Comparison of ENCODE assay signal across 8 cellular contexts in the genomic region with DNA sequence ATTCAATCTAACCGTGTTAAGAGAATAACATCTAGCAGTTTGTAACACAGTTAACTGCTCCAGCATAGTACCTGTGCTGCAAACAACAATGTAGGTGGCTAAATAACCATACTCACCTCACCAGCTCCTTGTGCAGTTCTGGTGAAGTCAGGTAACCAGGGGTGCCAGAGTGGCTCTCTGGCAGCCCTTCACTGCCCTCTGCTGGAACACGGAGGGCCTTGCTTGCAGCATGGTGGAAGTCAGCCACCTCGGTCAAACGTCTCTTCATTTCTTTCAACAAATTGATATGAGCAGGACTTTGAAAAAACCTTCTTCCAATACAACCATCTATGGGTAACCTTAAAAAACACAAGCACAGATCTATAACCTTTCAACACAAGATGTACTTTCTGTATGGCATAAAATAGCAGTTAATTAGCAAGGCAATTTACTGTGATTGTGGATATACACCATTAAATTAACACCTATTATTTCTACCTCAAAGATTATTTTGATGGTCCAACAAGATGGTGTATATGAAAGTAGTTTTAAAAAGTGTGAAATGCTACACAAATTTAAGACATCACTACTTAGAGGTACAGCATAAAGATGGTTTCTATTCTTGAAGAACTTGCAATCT. TPM values are rescaled to one million over a fixed set of nuclear protein-coding genes. Genes with fewer than 3 reads are reported as not detected.
DNase-seq lines count a peak whose midpoint lies in the region; ATAC-seq and TF ChIP-seq lines count a peak whose summit lies in the region.

No MANE protein-coding gene starts in this region.

- H3K9me3 ChIP-seq in colonic mucosa (no peaks in the 10 kb centered on the region), mucosa of descending colon (no peaks in the 10 kb centered on the region)

- H3K36me3 ChIP-seq in colonic mucosa (peaks cover 5% of the 10 kb centered on the region), mucosa of descending colon (ENCODE audit: low read depth) (peaks cover 7% of the 10 kb centered on the region)

- DNase-seq in DMS53 treated with DMSO at 0.1 percent for 48 hours (lab: John Stamatoyannopoulos, UW; ENCODE audit: unreplicated experiment) (peak; percentile 31), H4 (ENCODE audit: low spot score) (peak; percentile 56), NCI-H1930 (lab: John Stamatoyannopoulos, UW) (peak; percentile 14 to 22), colonic mucosa (peak; percentile 35), mucosa of descending colon (peak; percentile 54 to 63 (median 57)), foreskin melanocyte (no peak)
- peak; percentile 81 for DNase-seq in activated CD4-positive, alpha-beta T cell treated with anti-CD3 and anti-CD28 coated beads for 36 hours
- peak; percentile 7 to 23 for DNase-seq in stimulated activated CD8-positive, alpha-beta memory T cell treated with anti-CD3 and anti-CD28 coated beads, Interleukin-7, amount 100 ng/mL, for 1 hour (ENCODE audit: low read depth in 2 of 2)

- no peaks in the 10 kb centered on the region for H3K27me3 Mint-ChIP-seq in activated CD4-positive, alpha-beta T cell treated with anti-CD3 and anti-CD28 coated beads for 36 hours

- no peak overlapping the region for H3K9ac ChIP-seq in colonic mucosa (ENCODE audit: low read depth in 2 of 2, low read length in 2 of 2)

- no peaks in the 10 kb centered on the region for H3K9me3 Mint-ChIP-seq in activated CD4-positive, alpha-beta T cell treated with anti-CD3 and anti-CD28 coated beads for 36 hours (ENCODE audit: low read depth)

- H3K27ac ChIP-seq in colonic mucosa: no peak overlapping the region

- peaks cover 30% of the 10 kb centered on the region for H3K36me3 Mint-ChIP-seq in activated CD4-positive, alpha-beta T cell treated with anti-CD3 and anti-CD28 coated beads for 36 hours (ENCODE audit: low read depth)

- CTCF ChIA-PET in activated CD4-positive, alpha-beta T cell treated with anti-CD3 and anti-CD28 coated beads for 36 hours (lab: Charles Lee): interaction anchor here (0.7 to 2.5 kb wide), 11 partner anchors 10 to 289 kb away, joined by 3 to 14 read pairs (median 4); no protein-coding TSS in a partner anchor

- no peak overlapping the region for H3K4me3 ChIP-seq in colonic mucosa
- H3K4me3 ChIP-seq in mucosa of descending colon: no peak overlapping the region

- ATAC-seq in activated CD4-positive, alpha-beta T cell treated with anti-CD3 and anti-CD28 coated beads for 36 hours: peak; percentile 89
- ATAC-seq in mucosa of descending colon: peak; percentile 80

- no peaks in the 10 kb centered on the region for H3K4me1 Mint-ChIP-seq in activated CD4-positive, alpha-beta T cell treated with anti-CD3 and anti-CD28 coated beads for 36 hours

- intact Hi-C loops in activated CD4-positive, alpha-beta T cell treated with anti-CD3 and anti-CD28 coated beads for 36 hours (cut with DNase I, micrococcal nuclease): loop anchor here (1.0 to 2.0 kb wide), 4 partner anchors 64 to 289 kb away; no protein-coding TSS in a partner anchor
- intact Hi-C loops in colonic mucosa (cut with DNase I): loop anchor here (10.0 kb wide), 1 partner anchor 164 kb away; the partner anchor contains the start of gene PSTPIP2
- intact Hi-C loops in mucosa of descending colon (cut with DNase I, micrococcal nuclease): no loop called here

- no peaks in the 10 kb centered on the region for H3K4me1 ChIP-seq in colonic mucosa
- H3K4me1 ChIP-seq in mucosa of descending colon (ENCODE audit: low read depth): no peaks in the 10 kb centered on the region

- POLR2A ChIA-PET in activated CD4-positive, alpha-beta T cell treated with anti-CD3 and anti-CD28 coated beads for 36 hours (lab: Charles Lee): no interaction called here

- TF ChIP-seq CTCF in colonic mucosa (IDR thresholded peaks at IDR 0.05): peak; percentile 68
- TF ChIP-seq CTCF in mucosa of descending colon (IDR thresholded peaks at IDR 0.05): peak; percentile 40

- no peak overlapping the region for H3K27ac Mint-ChIP-seq in activated CD4-positive, alpha-beta T cell treated with anti-CD3 and anti-CD28 coated beads for 36 hours

- H3K27me3 ChIP-seq in colonic mucosa: no peaks in the 10 kb centered on the region

- H3K4me3 Mint-ChIP-seq in activated CD4-positive, alpha-beta T cell treated with anti-CD3 and anti-CD28 coated beads for 36 hours: no peak overlapping the region

RNA-seq across cellular contexts. Expression of gene EPG5, which starts 56.6 kb away (rescaled TPM):
- total RNA-seq in H4 (2014; rRNA removed; shearing (Covaris generic)): 5.1 and 5.8 TPM in 2 replicates
- total RNA-seq in activated CD4-positive, alpha-beta T cell treated with anti-CD3 and anti-CD28 coated beads for 36 hours: 10 to 100 TPM; 13.6 to 14.5 TPM
- 10 to 100 TPM; 16.0 to 17.3 TPM for total RNA-seq in colonic mucosa
- 10 to 100 TPM; 21.7 to 29.0 (median 25.6) TPM for total RNA-seq in mucosa of descending colon

Comparison
In these comparisons a context has a peak if more than half of its experiments do, and no peak if none do; other contexts are left out.
1. intact Hi-C loops: an anchor here in activated CD4-positive, alpha-beta T cell treated with anti-CD3 and anti-CD28 coated beads for 36 hours (1.0 to 2.0 kb wide) and colonic mucosa (10.0 kb wide); none called in mucosa of descending colon.